18 cellular contexts compared by ENCODE assay signal in the genomic region with DNA sequence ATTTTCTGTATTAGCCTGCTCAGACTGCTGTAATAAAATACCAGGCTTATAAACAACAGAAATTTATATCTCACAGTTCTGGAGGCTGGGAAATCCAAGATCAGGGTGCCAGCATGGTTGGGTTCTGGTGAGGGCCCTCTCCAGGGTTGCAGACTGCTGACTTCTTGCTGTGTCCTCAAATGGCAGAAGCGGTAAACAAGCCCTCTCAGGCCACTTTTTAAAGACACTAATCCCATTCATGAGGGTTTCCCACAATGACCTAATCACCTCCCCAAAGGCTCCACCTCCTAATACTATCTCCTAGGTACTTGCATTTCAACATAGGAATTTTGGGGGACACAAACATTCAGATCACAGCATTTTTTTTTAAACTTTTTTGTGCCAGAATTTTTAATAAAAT.
"Had no signal": no experiment of that assay in that cellular context is flagged by ENCODE, and none has a peak within 500 bp of the region (broad histone marks: within the 10 kb centered on the region; RNA-seq: fewer than 3 reads in every experiment).

No MANE protein-coding gene starts in this region.

- ATAC-seq: activated CD4-positive, CD25-positive, alpha-beta regulatory T cell treated with anti-CD3 and anti-CD28 coated beads, Interleukin-2, amount 50 U/mL, for 24 hours; activated T-cell treated with anti-CD3 and anti-CD28 coated beads, Interleukin-2, amount 50 U/mL, for 72 hours; foreskin keratinocyte; left lobe of liver had no signal

- H3K4me1 ChIP-seq: foreskin keratinocyte, thyroid gland had no signal

- H3K4me3 Mint-ChIP-seq: activated naive CD4-positive, alpha-beta T cell treated with anti-CD3 and anti-CD28 coated beads, Interleukin-2, amount 50 U/mL, for 24 hours; activated T-cell treated with anti-CD3 and anti-CD28 coated beads, Interleukin-2, amount 50 U/mL, for 72 hours; naive B cell had no signal

- H3K27ac Mint-ChIP-seq: activated naive CD4-positive, alpha-beta T cell treated with anti-CD3 and anti-CD28 coated beads, Interleukin-2, amount 50 U/mL, for 24 hours; activated T-cell treated with anti-CD3 and anti-CD28 coated beads, Interleukin-2, amount 50 U/mL, for 72 hours; naive B cell had no signal

- H3K9me3 Mint-ChIP-seq: activated naive CD4-positive, alpha-beta T cell treated with anti-CD3 and anti-CD28 coated beads, Interleukin-2, amount 50 U/mL, for 24 hours; activated T-cell treated with anti-CD3 and anti-CD28 coated beads, Interleukin-2, amount 50 U/mL, for 72 hours; naive B cell had no signal

- H3K27ac ChIP-seq: cardiac muscle cell, epithelial cell of prostate, foreskin keratinocyte, neutrophil, thyroid gland had no signal

- H3K27me3 Mint-ChIP-seq: activated naive CD4-positive, alpha-beta T cell treated with anti-CD3 and anti-CD28 coated beads, Interleukin-2, amount 50 U/mL, for 24 hours; naive B cell had no signal

- H3K4me3 ChIP-seq: cardiac muscle cell, lung, thyroid gland had no signal

- H3K27me3 ChIP-seq: cardiac muscle cell, foreskin keratinocyte, neutrophil, thyroid gland had no signal

- DNase-seq: activated CD8-positive, alpha-beta memory T cell treated with anti-CD3 and anti-CD28 coated beads for 24 hours; activated CD8-positive, alpha-beta memory T cell treated with anti-CD3 and anti-CD28 coated beads, Interleukin-2, amount 50 U/mL, for 48 hours; activated effector memory CD4-positive, alpha-beta T cell treated with anti-CD3 and anti-CD28 coated beads, Interleukin-2, amount 50 U/mL, for 16 hours; activated T-cell treated with anti-CD3 and anti-CD28 coated beads, Interleukin-2, amount 50 U/mL, for 72 hours; foreskin keratinocyte; kidney; naive B cell; stimulated activated CD4-positive, alpha-beta T cell treated with anti-CD3 and anti-CD28 coated beads, Interleukin-12 subunit alpha, Interleukin-12 subunit beta, amount 100 ng/mL, for 4 hours; stimulated activated CD4-positive, alpha-beta T cell treated with anti-CD3 and anti-CD28 coated beads, Interleukin-2, amount 100 ng/mL, for 24 hours; stimulated activated naive CD4-positive, alpha-beta T cell treated with Interleukin-2 at 50 U/mL for 16 hours; thyroid gland had no signal

- H3K9me3 ChIP-seq: neutrophil, thyroid gland had no signal
